Comparison of ENCODE assay signal across 27 cellular contexts in genomic region chr22:26916236-26916635, GRCh38.
"Had no signal": no experiment of that assay in that cellular context is flagged by ENCODE, and none has a peak within 500 bp of the region (broad histone marks: within the 10 kb centered on the region; RNA-seq: fewer than 3 reads in every experiment).

No MANE protein-coding gene starts in this region.

- H3K9me3 ChIP-seq: esophagus squamous epithelium, gastroesophageal sphincter, heart left ventricle, left lung, lower lobe of right lung, mucosa of descending colon had no signal

- H3K36me3 ChIP-seq: esophagus squamous epithelium, gastroesophageal sphincter, heart left ventricle, left lung, lower lobe of right lung had no signal

- FAIRE-seq: colon, endothelial cell of umbilical vein, frontal cortex had no signal

- H3K4me2 ChIP-seq: hepatocyte had no signal

- ATAC-seq: esophagus mucosa; gastroesophageal sphincter; heart left ventricle; left cardiac atrium; left lung; left ventricle myocardium superior; lower lobe of right lung; mucosa of descending colon; naive thymus-derived CD8-positive, alpha-beta T cell had no signal

- H2AFZ ChIP-seq: hepatocyte had no signal

- H3K4me1 ChIP-seq: esophagus squamous epithelium, gastroesophageal sphincter, left lung, lower lobe of right lung had no signal

- H3K79me2 ChIP-seq: hepatocyte had no signal

- H3K27ac ChIP-seq: coronary artery, dorsolateral prefrontal cortex, epithelial cell of prostate, esophagus squamous epithelium, gastroesophageal sphincter, heart left ventricle, hepatocyte, left lung, lower lobe of right lung had no signal

- H3K4me3 ChIP-seq: coronary artery, dorsolateral prefrontal cortex, esophagus squamous epithelium, gastroesophageal sphincter, heart left ventricle, hepatocyte, left lung, lower lobe of right lung, mucosa of descending colon had no signal

- DNase-seq: dermis blood vessel endothelial cell; dorsolateral prefrontal cortex; effector CD4-positive, alpha-beta T cell; effector memory CD4-positive, alpha-beta T cell; erythroblast; esophagus squamous epithelium; foreskin fibroblast; heart left ventricle; hypothalamus; immature natural killer cell; islet precursor cell; left cardiac atrium; left lung; left ventricle myocardium superior; lower lobe of right lung; mesenchymal stem cell; mucosa of descending colon; naive B cell; naive thymus-derived CD8-positive, alpha-beta T cell had no signal
